1 cellular context compared by ENCODE assay signal in the genomic region with DNA sequence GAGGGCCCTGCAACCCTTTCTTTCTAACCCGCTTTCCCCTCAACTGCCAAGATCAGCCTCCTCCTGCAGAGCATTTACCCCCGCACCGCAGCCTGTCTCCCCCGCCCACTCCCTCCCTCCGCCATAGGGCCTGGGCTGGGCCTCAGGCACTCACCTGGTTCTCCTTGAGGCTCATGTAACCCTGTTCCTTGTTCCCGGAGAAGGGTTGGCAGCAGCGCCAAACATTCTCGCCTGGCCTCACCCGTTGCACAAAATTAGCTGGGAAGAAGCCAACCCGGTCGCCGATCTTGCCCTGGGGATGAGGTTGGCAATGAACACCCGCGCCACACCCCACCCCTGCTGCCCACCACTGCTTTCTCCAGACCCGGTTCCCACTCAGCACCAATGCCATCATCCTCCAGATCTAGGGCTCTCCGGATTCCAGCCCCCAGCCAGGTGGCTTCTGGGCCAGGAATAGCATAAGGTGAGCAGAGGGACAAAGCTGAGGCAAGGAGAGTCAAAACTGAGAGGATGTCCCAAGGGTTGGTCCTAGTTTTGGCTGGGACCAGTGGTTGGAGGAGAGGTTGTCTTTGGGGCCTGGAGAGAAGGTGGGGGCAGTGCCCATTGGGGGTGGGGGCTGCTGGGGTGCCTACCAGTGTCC.
TF ChIP-seq lines count a peak whose summit lies in the region.

No MANE protein-coding gene starts in this region.

TF ChIP-seq in HCT116, 20 proteins besides CTCF, POLR2A, EP300 and RAD21 (continued from another document):
- TF ChIP-seq ATF3 (IDR thresholded peaks at IDR 0.05) (no peak), JUND (IDR thresholded peaks at IDR 0.05) (no peak), SIN3A (IDR thresholded peaks at IDR 0.05; ENCODE audit: low read depth) (no peak), REST (IDR thresholded peaks at IDR 0.05; ENCODE audit: low read depth) (no peak)
- TF ChIP-seq, protein P1, sequence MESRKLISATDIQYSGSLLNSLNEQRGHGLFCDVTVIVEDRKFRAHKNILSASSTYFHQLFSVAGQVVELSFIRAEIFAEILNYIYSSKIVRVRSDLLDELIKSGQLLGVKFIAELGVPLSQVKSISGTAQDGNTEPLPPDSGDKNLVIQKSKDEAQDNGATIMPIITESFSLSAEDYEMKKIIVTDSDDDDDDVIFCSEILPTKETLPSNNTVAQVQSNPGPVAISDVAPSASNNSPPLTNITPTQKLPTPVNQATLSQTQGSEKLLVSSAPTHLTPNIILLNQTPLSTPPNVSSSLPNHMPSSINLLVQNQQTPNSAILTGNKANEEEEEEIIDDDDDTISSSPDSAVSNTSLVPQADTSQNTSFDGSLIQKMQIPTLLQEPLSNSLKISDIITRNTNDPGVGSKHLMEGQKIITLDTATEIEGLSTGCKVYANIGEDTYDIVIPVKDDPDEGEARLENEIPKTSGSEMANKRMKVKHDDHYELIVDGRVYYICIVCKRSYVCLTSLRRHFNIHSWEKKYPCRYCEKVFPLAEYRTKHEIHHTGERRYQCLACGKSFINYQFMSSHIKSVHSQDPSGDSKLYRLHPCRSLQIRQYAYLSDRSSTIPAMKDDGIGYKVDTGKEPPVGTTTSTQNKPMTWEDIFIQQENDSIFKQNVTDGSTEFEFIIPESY (IDR thresholded peaks at IDR 0.05; ENCODE audit: extremely low read depth, insufficient replicate concordance, low read length): no peak
